Comparison of ENCODE assay signal across 8 cellular contexts in the genomic region with DNA sequence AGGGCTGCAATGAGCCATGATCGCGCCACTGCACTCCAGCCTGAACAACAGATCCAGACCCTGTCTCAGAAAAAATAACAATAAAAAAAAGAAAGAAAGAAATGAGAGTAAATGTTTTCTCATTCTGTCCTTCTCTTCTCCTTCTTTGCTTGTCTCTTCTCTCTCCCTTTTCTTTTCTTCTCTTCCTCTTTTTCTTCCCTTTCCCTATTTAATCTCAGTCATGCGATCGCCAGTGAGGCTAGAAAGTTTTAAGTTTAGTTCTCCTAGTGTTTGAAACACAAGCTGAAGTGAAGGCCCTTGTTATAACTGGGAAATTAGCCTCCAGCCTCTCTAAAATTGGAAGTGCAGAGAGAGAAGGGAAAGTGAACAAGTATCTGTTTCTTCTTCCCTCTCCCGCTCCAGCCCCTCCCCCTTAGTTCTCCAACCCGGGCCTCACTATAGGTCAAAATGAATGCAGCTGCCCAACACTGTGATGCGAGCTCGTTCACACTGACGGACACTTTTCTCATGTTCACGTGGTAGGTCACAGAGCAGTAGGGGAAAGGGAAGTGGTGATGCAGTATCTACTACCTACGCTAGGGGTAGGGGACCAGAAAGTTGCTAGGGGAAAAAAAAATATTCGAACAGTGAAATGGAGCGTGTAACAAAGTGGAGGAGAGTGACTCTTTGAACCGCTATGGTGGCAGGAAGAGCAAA. TPM values are rescaled to one million over a fixed set of nuclear protein-coding genes. Genes with fewer than 3 reads are reported as not detected.
A peak's percentile ranks its signal among the peaks of the same experiment; 100 is the strongest.
DNase-seq lines count a peak whose midpoint lies in the region; ATAC-seq and TF ChIP-seq lines count a peak whose summit lies in the region.

No MANE protein-coding gene starts in this region.

- H3K36me3 Mint-ChIP-seq in WTC11 (no peaks in the 10 kb centered on the region), nephron progenitor cell (ENCODE audit: low read depth) (no peaks in the 10 kb centered on the region)

- DNase-seq in G401 (ENCODE audit: low spot score): peak; percentile 12
- DNase-seq in WTC11 (ENCODE audit: low spot score): peak; percentile 51
- peak; percentile 8 for DNase-seq in effector CD8-positive, alpha-beta T cell (lab: John Stamatoyannopoulos, UW)
- peak; percentile 61 for DNase-seq in nephron progenitor cell
- DNase-seq in A172 (ENCODE audit: low spot score): no peak
- DNase-seq in NCI-H1694 treated with DMSO at 0.1 percent for 48 hours (lab: John Stamatoyannopoulos, UW): no peak

- POLR2A ChIA-PET in WTC11 (lab: Charles Lee): interaction anchor here (1.2 kb wide), 1 partner anchor 24 kb away, joined by 3 read pairs; a partner anchor contains a TSS

- H3K27me3 Mint-ChIP-seq in WTC11 (ENCODE audit: low read depth): no peaks in the 10 kb centered on the region
- H3K27me3 Mint-ChIP-seq in nephron progenitor cell (ENCODE audit: low read depth, poor library complexity): no peaks in the 10 kb centered on the region

- peak overlapping the region; percentile 89 for H3K27ac Mint-ChIP-seq in WTC11
- H3K27ac Mint-ChIP-seq in nephron progenitor cell: peak overlapping the region; percentile 88

- no peaks in the 10 kb centered on the region for H3K9me3 Mint-ChIP-seq in WTC11
- H3K9me3 Mint-ChIP-seq in nephron progenitor cell: no peaks in the 10 kb centered on the region

- CTCF ChIA-PET in WTC11 (lab: Charles Lee): interaction anchor here (0.6 to 1.6 kb wide), 15 partner anchors 8 to 159 kb away, joined by 3 to 17 read pairs (median 4); a partner anchor contains a TSS

- peak; percentile 98 for ATAC-seq in GM21381 (IDR thresholded peaks at IDR 0.05; ENCODE audit: unreplicated experiment)
- ATAC-seq in HG03571 (IDR thresholded peaks at IDR 0.05; ENCODE audit: unreplicated experiment): peak; percentile 98
- ATAC-seq in WTC11: peak; percentile 100

- in situ Hi-C loops in G401 (cut with HindIII; ENCODE audit: low sequenced_read_pairs): no loop called here

- peaks cover 17% of the 10 kb centered on the region for H3K4me1 Mint-ChIP-seq in WTC11
- peaks cover 21% of the 10 kb centered on the region for H3K4me1 Mint-ChIP-seq in nephron progenitor cell

- TF ChIP-seq CTCF in WTC11 (IDR thresholded peaks at IDR 0.05): no peak
- TF ChIP-seq CTCF in nephron progenitor cell (IDR thresholded peaks at IDR 0.05): peak; percentile 43

- H3K4me3 Mint-ChIP-seq in WTC11 (peak overlapping the region; percentile 36), nephron progenitor cell (peak overlapping the region; percentile 39)

TF ChIP-seq in WTC11, 78 proteins besides CTCF, POLR2A, EP300 and RAD21:
- TF ChIP-seq, protein P1, sequence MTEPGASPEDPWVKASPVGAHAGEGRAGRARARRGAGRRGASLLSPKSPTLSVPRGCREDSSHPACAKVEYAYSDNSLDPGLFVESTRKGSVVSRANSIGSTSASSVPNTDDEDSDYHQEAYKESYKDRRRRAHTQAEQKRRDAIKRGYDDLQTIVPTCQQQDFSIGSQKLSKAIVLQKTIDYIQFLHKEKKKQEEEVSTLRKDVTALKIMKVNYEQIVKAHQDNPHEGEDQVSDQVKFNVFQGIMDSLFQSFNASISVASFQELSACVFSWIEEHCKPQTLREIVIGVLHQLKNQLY (CRISPR knock-in tag; IDR thresholded peaks at IDR 0.05): no peak
- no peak for TF ChIP-seq FOXK1 (CRISPR knock-in tag; IDR thresholded peaks at IDR 0.05)
- TF ChIP-seq, protein P2, sequence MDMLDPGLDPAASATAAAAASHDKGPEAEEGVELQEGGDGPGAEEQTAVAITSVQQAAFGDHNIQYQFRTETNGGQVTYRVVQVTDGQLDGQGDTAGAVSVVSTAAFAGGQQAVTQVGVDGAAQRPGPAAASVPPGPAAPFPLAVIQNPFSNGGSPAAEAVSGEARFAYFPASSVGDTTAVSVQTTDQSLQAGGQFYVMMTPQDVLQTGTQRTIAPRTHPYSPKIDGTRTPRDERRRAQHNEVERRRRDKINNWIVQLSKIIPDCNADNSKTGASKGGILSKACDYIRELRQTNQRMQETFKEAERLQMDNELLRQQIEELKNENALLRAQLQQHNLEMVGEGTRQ (CRISPR knock-in tag; IDR thresholded peaks at IDR 0.05): peak; percentile 69

RNA-seq across cellular contexts. Expression of a gene that starts 23.4 kb away (rescaled TPM):
- 2.3 and 10.4 TPM in 2 replicates for total RNA-seq in G401 (2014; rRNA removed; shearing (Covaris generic))
- total RNA-seq in WTC11 (2021): 20.1 to 24.0 TPM (median 21.1 TPM) in 3 replicates
- 8.8 and 12.9 TPM in 2 replicates for total RNA-seq in A172 (2014; rRNA removed; shearing (Covaris generic))

Comparison
In these comparisons a context has a peak if more than half of its experiments do, and no peak if none do; other contexts are left out.
1. DNase-seq: peak in G401 (single experiment), WTC11 (single experiment), effector CD8-positive, alpha-beta T cell (single experiment) and nephron progenitor cell (single experiment); none in A172 (single experiment) and NCI-H1694 treated with DMSO at 0.1 percent for 48 hours (single experiment).
2. Peak in every context shown above with its lines, with median percentiles within 50 percentile points of each other: ATAC-seq.